Comparison of ENCODE assay signal across 9 cellular contexts in the genomic region with DNA sequence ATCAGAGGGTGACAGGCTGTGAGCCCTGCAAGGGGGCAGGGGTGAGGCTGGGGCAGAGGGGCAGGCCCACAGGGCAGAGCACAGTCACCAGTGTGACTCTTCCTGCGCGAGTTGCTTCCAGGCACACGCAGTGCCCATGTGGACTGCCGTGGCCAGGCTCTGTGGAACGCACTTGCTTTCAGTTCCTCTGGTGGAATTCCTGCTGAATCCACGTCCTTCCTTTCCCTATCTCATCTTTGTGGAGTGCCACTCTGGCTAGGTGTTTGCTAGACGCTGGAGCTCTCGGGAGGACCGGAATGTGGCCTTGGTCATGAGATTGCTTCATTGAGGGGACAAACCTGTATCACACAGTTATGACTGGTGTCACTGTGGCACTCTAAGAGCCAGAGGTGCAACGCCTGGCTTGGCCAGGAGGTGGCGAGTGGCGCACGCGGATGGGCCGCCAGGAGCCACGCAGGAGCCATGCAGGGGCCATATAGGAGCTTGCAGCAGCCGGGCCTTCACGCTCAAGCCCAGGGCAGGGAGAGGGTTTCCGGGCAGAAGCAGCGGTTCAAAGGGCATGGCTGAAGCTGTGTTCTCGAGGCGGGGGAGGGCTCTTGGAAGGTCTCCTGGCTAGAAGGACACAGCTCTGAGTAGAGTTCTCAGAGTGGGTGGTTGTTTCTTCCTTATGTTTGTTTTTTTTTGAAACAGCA. TPM values are rescaled to one million over a fixed set of nuclear protein-coding genes. Genes with fewer than 3 reads are reported as not detected.
A peak's percentile ranks its signal among the peaks of the same experiment; 100 is the strongest.
DNase-seq lines count a peak whose midpoint lies in the region; ATAC-seq and TF ChIP-seq lines count a peak whose summit lies in the region.
"Had no signal": no experiment of that assay in that cellular context is flagged by ENCODE, and none has a peak within 500 bp of the region (broad histone marks: within the 10 kb centered on the region; RNA-seq: fewer than 3 reads in every experiment).

No MANE protein-coding gene starts in this region.

- H3K9me3 ChIP-seq in neuronal stem cell (replicated peaks in 1 of 2; ENCODE audit: control insufficient read depth in 2 of 2, insufficient read depth in 1 of 2, low read depth in 1 of 2, low read length in 2 of 2) (peaks cover 0 to 2% of the 10 kb centered on the region in 2 donors), stomach (no peaks in the 10 kb centered on the region)

- H3K36me3 Mint-ChIP-seq in activated T-helper 2 cell treated with anti-CD3 and anti-CD28 coated beads, Interferon-gamma antibody, Interleukin-2, Interleukin-4, amounts not matched to agents 10 μg/mL and 5 μg/mL and 100 μg/mL, durations not matched to agents 14 hours and 24 hours and 36 hours (ENCODE audit: low read depth), result peaks cover 56% of the 10 kb centered on the region

- H3K4me2 ChIP-seq in neuronal stem cell (ENCODE audit: insufficient read depth, low read length, poor library complexity, severe bottlenecking), result no peak overlapping the region

- H2BK120ac ChIP-seq in neuronal stem cell (ENCODE audit: low read depth, low read length), result no peak overlapping the region

- TF ChIP-seq EP300 in stomach (IDR thresholded peaks at IDR 0.05), result no peak

- H3K36me3 ChIP-seq in neuronal stem cell (replicated peaks in 1 of 2; ENCODE audit: control insufficient read depth in 2 of 2, insufficient read depth in 2 of 2, low read length in 2 of 2) (peaks cover 12 to 51% of the 10 kb centered on the region in 2 donors), stomach (peaks cover 54 to 91% (median 80%) of the 10 kb centered on the region in 4 donors)

- H3K18ac ChIP-seq in neuronal stem cell (ENCODE audit: low read length), result no peak overlapping the region

- TF ChIP-seq CTCF in fibroblast of the aortic adventitia (IDR thresholded peaks at IDR 0.05; ENCODE audit: insufficient read depth, low read length), result peak; percentile 98
- TF ChIP-seq CTCF in stomach (IDR thresholded peaks at IDR 0.05), result peak in 6 of 7 experiments; percentile 46 to 95 (median 91)

- no peaks in the 10 kb centered on the region for H3K27me3 Mint-ChIP-seq in activated T-helper 2 cell treated with anti-CD3 and anti-CD28 coated beads, Interferon-gamma antibody, Interleukin-2, Interleukin-4, amounts not matched to agents 10 μg/mL and 5 μg/mL and 100 μg/mL, durations not matched to agents 14 hours and 24 hours and 36 hours (ENCODE audit: low read depth)

- peak overlapping the region; percentile 9 for H2BK15ac ChIP-seq in neuronal stem cell (ENCODE audit: low read length)

- intact Hi-C loops in activated T-helper 2 cell treated with anti-CD3 and anti-CD28 coated beads, Interferon-gamma antibody, Interleukin-2, Interleukin-4, amounts not matched to agents 10 μg/mL and 5 μg/mL and 100 μg/mL, durations not matched to agents 14 hours and 24 hours and 36 hours (cut with micrococcal nuclease), result no loop called here
- intact Hi-C loops in stomach (cut with DNase I; ENCODE audit: low total_unique reads), result no loop called here

- no peak overlapping the region for H3K27ac ChIP-seq in neuronal stem cell (replicated peaks; ENCODE audit: low read length)
- H3K27ac ChIP-seq in stomach, result no peak overlapping the region
- H3K27ac ChIP-seq: SK-N-MC had no signal

- peak; percentile 64 for DNase-seq in Caki2 (ENCODE audit: low read depth)
- peak; percentile 5 for DNase-seq in HS-5 (ENCODE audit: low read depth)
- peak; percentile 50 for DNase-seq in RKO (ENCODE audit: low spot score)
- peak; percentile 63 for DNase-seq in activated T-helper 2 cell treated with anti-CD3 and anti-CD28 coated beads, Interferon-gamma antibody, Interleukin-2, Interleukin-4, amounts not matched to agents 10 μg/mL and 5 μg/mL and 100 μg/mL, durations not matched to agents 14 hours and 24 hours and 36 hours (ENCODE audit: low spot score)
- peak; percentile 67 for DNase-seq in fibroblast of the aortic adventitia (ENCODE audit: low read depth)
- DNase-seq in neuronal stem cell (ENCODE audit: low spot score), result peak; percentile 55
- DNase-seq in stomach, result peak; percentile 81

- H3K4me1 Mint-ChIP-seq in activated T-helper 2 cell treated with anti-CD3 and anti-CD28 coated beads, Interferon-gamma antibody, Interleukin-2, Interleukin-4, amounts not matched to agents 10 μg/mL and 5 μg/mL and 100 μg/mL, durations not matched to agents 14 hours and 24 hours and 36 hours (ENCODE audit: low read depth), result peaks cover 17% of the 10 kb centered on the region

- H3K9me3 Mint-ChIP-seq in activated T-helper 2 cell treated with anti-CD3 and anti-CD28 coated beads, Interferon-gamma antibody, Interleukin-2, Interleukin-4, amounts not matched to agents 10 μg/mL and 5 μg/mL and 100 μg/mL, durations not matched to agents 14 hours and 24 hours and 36 hours, result no peaks in the 10 kb centered on the region

- H2BK5ac ChIP-seq in neuronal stem cell (ENCODE audit: low read length), result no peak overlapping the region

- H3K79me1 ChIP-seq in neuronal stem cell (ENCODE audit: low read depth, low read length), result peaks cover 8% of the 10 kb centered on the region

- peak overlapping the region; percentile 88 for H4K8ac ChIP-seq in neuronal stem cell (ENCODE audit: low read depth, low read length)

- H2AK5ac ChIP-seq in neuronal stem cell (ENCODE audit: low read depth, low read length), result peak overlapping the region; percentile 31

- H3K14ac ChIP-seq in neuronal stem cell (ENCODE audit: low read length), result no peak overlapping the region

- no peak overlapping the region for H3K4ac ChIP-seq in neuronal stem cell (ENCODE audit: low read length)

- in situ Hi-C loops in Caki2 (cut with HindIII; ENCODE audit: low pct_unique_long_range_greater_than_20kb, low sequenced_read_pairs), result no loop called here

- no CpG with 5 or more reads among the region's 22 CpGs for WGBS in neuronal stem cell (ENCODE audit: extremely low coverage in 2 of 2, insufficient read length in 2 of 2, insufficient replicate concordance in 1 of 2), 2 donors
- WGBS in stomach, 5 donors, result 26 to 33% (median 29%) methylated on average over 22 of the region's 22 CpGs

- H3K4me3 ChIP-seq in fibroblast of the aortic adventitia (ENCODE audit: low read depth, low read length) (no peak overlapping the region), neuronal stem cell (ENCODE audit: low read length in 2 of 2) (no peak overlapping the region), stomach (no peak overlapping the region)
- H3K4me3 ChIP-seq: SK-N-MC had no signal

- no peak for TF ChIP-seq POLR2A in stomach (IDR thresholded peaks at IDR 0.05)

- no peak overlapping the region for H3K9ac ChIP-seq in neuronal stem cell (ENCODE audit: low read depth, low read length, poor library complexity)

- H2AFZ ChIP-seq in neuronal stem cell (ENCODE audit: low read length), result peak overlapping the region; percentile 64

- H3K27ac Mint-ChIP-seq in activated T-helper 2 cell treated with anti-CD3 and anti-CD28 coated beads, Interferon-gamma antibody, Interleukin-2, Interleukin-4, amounts not matched to agents 10 μg/mL and 5 μg/mL and 100 μg/mL, durations not matched to agents 14 hours and 24 hours and 36 hours, result peak overlapping the region; percentile 81

- H3K27me3 ChIP-seq in neuronal stem cell (ENCODE audit: control insufficient read depth in 3 of 3, insufficient read depth in 3 of 3, low read depth in 1 of 3, low read length in 3 of 3), result peaks cover 0 to 2% (median 0%) of the 10 kb centered on the region in 3 experiments
- H3K27me3 ChIP-seq in stomach, result no peaks in the 10 kb centered on the region

- H3K4me1 ChIP-seq in neuronal stem cell (ENCODE audit: control insufficient read depth in 2 of 2, insufficient read depth in 1 of 2, low read depth in 1 of 2, low read length in 2 of 2) (peaks cover 3 to 4% of the 10 kb centered on the region in 2 donors), stomach (peaks cover 8 to 20% (median 13%) of the 10 kb centered on the region in 4 donors)

- H3K4me3 Mint-ChIP-seq in activated T-helper 2 cell treated with anti-CD3 and anti-CD28 coated beads, Interferon-gamma antibody, Interleukin-2, Interleukin-4, amounts not matched to agents 10 μg/mL and 5 μg/mL and 100 μg/mL, durations not matched to agents 14 hours and 24 hours and 36 hours (ENCODE audit: low read depth), result no peak overlapping the region

- H2BK12ac ChIP-seq in neuronal stem cell (ENCODE audit: low read length), result no peak overlapping the region

- no peak for ATAC-seq in HG03565 (IDR thresholded peaks at IDR 0.05; ENCODE audit: unreplicated experiment)

- H3K23ac ChIP-seq in neuronal stem cell (ENCODE audit: low read depth, low read length, poor library complexity), result peak overlapping the region; percentile 16

- no peak overlapping the region for H4K91ac ChIP-seq in neuronal stem cell (ENCODE audit: low read depth, low read length, poor library complexity)

RNA-seq across cellular contexts. Expression of a gene that starts 36.1 kb away (rescaled TPM):
- 15.0 and 29.6 TPM in 2 replicates for total RNA-seq in Caki2 (2014; rRNA removed; shearing (Covaris generic); ENCODE audit: low replicate concordance)
- 34.8 and 38.3 TPM in 2 replicates for total RNA-seq in activated T-helper 2 cell treated with anti-CD3 and anti-CD28 coated beads, Interferon-gamma antibody, Interleukin-2, Interleukin-4, amounts not matched to agents 10 μg/mL and 5 μg/mL and 100 μg/mL, durations not matched to agents 14 hours and 24 hours and 36 hours
- total RNA-seq in fibroblast of the aortic adventitia (ENCODE audit: low replicate concordance) (12.7 and 13.8 TPM in 2 replicates), stomach (10 to 100 TPM; 13.8 to 53.1 (median 47.4) TPM)
- 10.2 TPM for polyA plus RNA-seq in neuronal stem cell (2013, experiment 1 of 2)
- polyA plus RNA-seq in neuronal stem cell (2013, experiment 2 of 2), result 10.6 TPM
- 10 to 100 TPM; 13.3 to 22.1 (median 15.5) TPM for polyA plus RNA-seq in stomach

Comparison
In these comparisons a context has a peak if more than half of its experiments do, and no peak if none do; other contexts are left out.
1. DNase-seq: peak in every context shown above with its lines; median percentile 81 in stomach; 67 in fibroblast of the aortic adventitia; 64 in Caki2; 63 in activated T-helper 2 cell treated with anti-CD3 and anti-CD28 coated beads, Interferon-gamma antibody, Interleukin-2, Interleukin-4, amounts not matched to agents 10 μg/mL and 5 μg/mL and 100 μg/mL, durations not matched to agents 14 hours and 24 hours and 36 hours; 55 in neuronal stem cell; 50 in RKO; 5 in HS-5.